ENCODE assay signal across 14 cellular contexts in genomic region chr2:86636842-86637241, GRCh38.
"Had no signal": no experiment of that assay in that cellular context is flagged by ENCODE, and none has a peak within 500 bp of the region (broad histone marks: within the 10 kb centered on the region; RNA-seq: fewer than 3 reads in every experiment).

No MANE protein-coding gene starts in this region.

- DNase-seq: effector memory CD8-positive, alpha-beta T cell; immature natural killer cell; left ventricle myocardium superior; mesendoderm; naive thymus-derived CD4-positive, alpha-beta T cell; stimulated activated CD4-positive, alpha-beta T cell treated with anti-CD3 and anti-CD28 coated beads, Interleukin-2, amount 100 ng/mL, for 48 hours; stimulated activated naive CD4-positive, alpha-beta T cell treated with Interleukin-2 at 50 U/mL for 16 hours; trophoblast cell; uterus had no signal

- ATAC-seq: effector memory CD8-positive, alpha-beta T cell; left ventricle myocardium superior; naive thymus-derived CD4-positive, alpha-beta T cell had no signal

- H3K4me1 ChIP-seq: uterus had no signal

- H3K36me3 ChIP-seq: esophagus muscularis mucosa, right atrium auricular region, uterus had no signal

- H3K27me3 ChIP-seq: esophagus muscularis mucosa, right atrium auricular region, uterus had no signal

- FAIRE-seq: keratinocyte had no signal

- H3K4me3 ChIP-seq: esophagus muscularis mucosa, right atrium auricular region, smooth muscle cell, uterus had no signal

- H3K27ac ChIP-seq: epithelial cell of prostate, esophagus muscularis mucosa, right atrium auricular region, uterus had no signal
